35 cellular contexts compared by ENCODE assay signal in the genomic region with DNA sequence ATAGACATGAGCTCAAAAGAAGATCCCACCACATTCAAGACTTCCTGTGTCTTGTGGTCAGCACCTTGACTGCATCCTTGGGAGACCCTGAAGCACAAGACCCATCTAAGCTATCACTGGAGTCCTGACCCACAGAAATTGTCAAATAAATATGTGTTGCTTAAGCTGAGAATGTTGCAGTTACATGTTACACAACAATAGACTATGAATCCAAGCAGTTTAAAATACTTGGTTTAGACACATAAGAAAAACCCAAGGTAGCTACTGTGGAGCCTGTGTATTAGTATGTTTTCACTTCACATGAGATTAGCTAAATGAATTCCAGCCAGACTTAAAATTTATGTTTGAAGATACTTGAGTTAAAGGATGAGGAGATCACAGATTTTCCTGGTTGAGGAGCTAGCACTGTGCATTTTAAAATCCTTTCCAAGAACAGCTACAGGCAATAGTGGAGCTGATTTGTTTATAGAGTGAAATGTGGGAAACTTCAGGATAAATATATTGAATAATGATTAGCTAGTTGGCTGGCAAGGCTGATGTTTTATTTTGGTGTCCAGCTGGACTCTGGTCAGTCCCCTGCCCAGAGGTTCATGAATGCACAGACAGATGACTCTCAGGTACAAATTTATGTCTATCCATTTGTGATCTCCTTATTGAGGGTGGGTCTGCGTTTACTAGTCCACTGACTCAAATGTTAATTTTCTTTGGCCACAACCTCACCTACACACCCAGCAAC.
"Had no signal": no experiment of that assay in that cellular context is flagged by ENCODE, and none has a peak within 500 bp of the region (broad histone marks: within the 10 kb centered on the region; RNA-seq: fewer than 3 reads in every experiment).

No MANE protein-coding gene starts in this region.

- H3K4me3 ChIP-seq: MG63 had no signal

- H3K27me3 ChIP-seq: MG63 had no signal

- H3K9me3 ChIP-seq: MG63 had no signal

- H3K36me3 ChIP-seq: MG63 had no signal

- DNase-seq: Karpas-422, Kasumi-1, MG63, MM.1S, MV-4-11, NCI-H1048, NCI-H1092, NCI-H1092 treated with DMSO at 0.1 percent for 48 hours, NCI-H1105, NCI-H1105 treated with DMSO at 0.1 percent for 48 hours, NCI-H1417, NCI-H1417 treated with DMSO at 0.1 percent for 48 hours, NCI-H1436, NCI-H1436 treated with DMSO at 0.1 percent for 48 hours, NCI-H146, NCI-H1694, NCI-H1694 treated with DMSO at 0.1 percent for 48 hours, NCI-H187, NCI-H187 treated with DMSO at 0.1 percent for 48 hours, NCI-H1930, NCI-H2029, NCI-H2029 treated with DMSO at 0.1 percent for 48 hours, NCI-H2081, NCI-H2081 treated with DMSO at 0.1 percent for 48 hours, NCI-H2107, NCI-H2171, NCI-H2171 treated with DMSO at 0.1 percent for 48 hours, NCI-H2227 treated with DMSO at 0.1 percent for 48 hours, NCI-H226, NCI-H345, NCI-H446 treated with DMSO at 0.1 percent for 48 hours, NCI-H510A, NCI-H510A treated with DMSO at 0.1 percent for 48 hours, NCI-H524, NCI-H524 treated with DMSO at 0.1 percent for 48 hours had no signal
